8 cellular contexts compared by ENCODE assay signal in the genomic region with DNA sequence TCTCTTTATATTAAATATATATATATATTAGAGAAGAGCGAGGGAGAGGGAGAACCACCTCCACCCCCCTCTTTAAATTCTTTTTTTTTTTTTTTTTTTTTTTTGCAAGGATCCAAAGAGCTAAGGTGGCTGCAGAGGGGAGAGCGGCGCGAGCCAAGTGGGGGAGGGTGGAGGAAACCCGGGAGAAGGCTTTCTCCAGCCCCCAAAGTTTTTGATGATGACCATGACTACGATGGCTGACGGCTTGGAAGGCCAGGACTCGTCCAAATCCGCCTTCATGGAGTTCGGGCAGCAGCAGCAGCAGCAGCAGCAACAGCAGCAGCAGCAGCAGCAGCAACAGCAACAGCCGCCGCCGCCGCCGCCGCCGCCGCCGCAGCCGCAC. TPM values are rescaled to one million over a fixed set of nuclear protein-coding genes. Genes with fewer than 3 reads are reported as not detected.
A peak's percentile ranks its signal among the peaks of the same experiment; 100 is the strongest.
DNase-seq lines count a peak whose midpoint lies in the region; ATAC-seq and TF ChIP-seq lines count a peak whose summit lies in the region.

No MANE protein-coding gene starts in this region.

- H3K36me3 ChIP-seq in endodermal cell (ENCODE audit: control insufficient read depth, insufficient read depth, low read length) (no peaks in the 10 kb centered on the region), parathyroid adenoma (ENCODE audit: control insufficient read depth, insufficient read depth, low read length) (no peaks in the 10 kb centered on the region)

- no peaks in the 10 kb centered on the region for H3K79me2 ChIP-seq in parathyroid adenoma

- TF ChIP-seq POLR2A in GM18505 (IDR thresholded peaks at IDR 0.05; ENCODE audit: borderline replicate concordance, extremely low read depth, insufficient read depth, insufficient read length): no peak

- H3K9me3 ChIP-seq in endodermal cell (ENCODE audit: control insufficient read depth, low read length): no peaks in the 10 kb centered on the region
- no peaks in the 10 kb centered on the region for H3K9me3 ChIP-seq in parathyroid adenoma (ENCODE audit: control insufficient read depth, low read length)

- peak overlapping the region; percentile 57 for H3K4me3 Mint-ChIP-seq in endodermal cell

- H3K27ac ChIP-seq in endodermal cell (ENCODE audit: low read depth, low read length) (no peak overlapping the region), parathyroid adenoma (no peak overlapping the region)

- peaks cover 26% of the 10 kb centered on the region for H3K4me1 Mint-ChIP-seq in endodermal cell

- H3K27me3 Mint-ChIP-seq in endodermal cell (ENCODE audit: insufficient read depth): peaks cover 97% of the 10 kb centered on the region

- 0% methylated on average over 19 of the region's 20 CpGs; no CpG with 5 or more reads in 1 of the 2 experiments for WGBS in endodermal cell (ENCODE audit: insufficient coverage in 1 of 2, insufficient read length in 1 of 2), 2 experiments

- peak overlapping the region; percentile 71 for H3K4me3 ChIP-seq in endodermal cell (ENCODE audit: low read length)
- H3K4me3 ChIP-seq in parathyroid adenoma (ENCODE audit: low read depth, low read length): no peak overlapping the region

- no peak for ATAC-seq in GM18867 (IDR thresholded peaks at IDR 0.05; ENCODE audit: unreplicated experiment)
- ATAC-seq in GM18505 (IDR thresholded peaks at IDR 0.05; ENCODE audit: unreplicated experiment): no peak
- no peak for ATAC-seq in GM18861 (IDR thresholded peaks at IDR 0.05; ENCODE audit: unreplicated experiment)

- no peaks in the 10 kb centered on the region for H3K9me3 Mint-ChIP-seq in endodermal cell

- no peaks in the 10 kb centered on the region for H3K36me3 Mint-ChIP-seq in endodermal cell (ENCODE audit: low read depth)

- no peak overlapping the region for H3K9ac ChIP-seq in endodermal cell (ENCODE audit: extremely low read depth, low read length, poor library complexity, severe bottlenecking)
- no peak overlapping the region for H3K9ac ChIP-seq in parathyroid adenoma

- TF ChIP-seq CTCF in endodermal cell (conservative IDR thresholded peaks at IDR 0.05) (no peak), parathyroid adenoma (IDR thresholded peaks at IDR 0.05) (no peak)

- H3K4me1 ChIP-seq in endodermal cell (ENCODE audit: control insufficient read depth, insufficient read depth, low read length) (no peaks in the 10 kb centered on the region), parathyroid adenoma (no peaks in the 10 kb centered on the region)

- DNase-seq in ELR (ENCODE audit: low read depth) (peak; percentile 9), HuH-7.5 (ENCODE audit: low spot score) (peak; percentile 74), endodermal cell (no peak), HK-2 (ENCODE audit: unreplicated experiment) (no peak)

- H3K27me3 ChIP-seq in endodermal cell (ENCODE audit: control insufficient read depth, insufficient read depth, low read length, poor library complexity, severe bottlenecking) (peaks cover 92% of the 10 kb centered on the region), parathyroid adenoma (ENCODE audit: control insufficient read depth, insufficient read depth, low read length) (peaks cover 34% of the 10 kb centered on the region)

- peak overlapping the region; percentile 51 for H2AFZ ChIP-seq in parathyroid adenoma

- H3K4me2 ChIP-seq in parathyroid adenoma (ENCODE audit: low read length): peak overlapping the region; percentile 56

- no peak overlapping the region for H3K27ac Mint-ChIP-seq in endodermal cell

RNA-seq across cellular contexts. Expression of a gene that starts 0.4 kb away (rescaled TPM):
- total RNA-seq in endodermal cell: not detected
- polyA plus RNA-seq in endodermal cell (2013, experiment 1 of 2): 0.50 TPM
- polyA plus RNA-seq in endodermal cell (2013, experiment 2 of 2): 0.66 TPM

RNA-seq across cellular contexts. Expression of a gene that starts 18.9 kb away (rescaled TPM):
- not detected for total RNA-seq in endodermal cell
- 1.7 TPM for polyA plus RNA-seq in endodermal cell (2013, experiment 1 of 2)
- polyA plus RNA-seq in endodermal cell (2013, experiment 2 of 2): 1.7 TPM

Comparison
In these comparisons a context has a peak if more than half of its experiments do, and no peak if none do; other contexts are left out.
1. DNase-seq: peak in ELR (single experiment) and HuH-7.5 (single experiment); none in endodermal cell (single experiment) and HK-2 (single experiment).